ENCODE assay signal across 8 cellular contexts in genomic region chr20:60055740-60056139, GRCh38.
DNase-seq lines count a peak whose midpoint lies in the region; ATAC-seq and TF ChIP-seq lines count a peak whose summit lies in the region.

No MANE protein-coding gene starts in this region.

- no peaks in the 10 kb centered on the region for H3K9me3 Mint-ChIP-seq in activated naive CD4-positive, alpha-beta T cell treated with anti-CD3 and anti-CD28 coated beads, Interleukin-2, amount 10 ng/mL, durations not matched to agents 7 days and 5 days

- peaks cover 23% of the 10 kb centered on the region for H3K27me3 Mint-ChIP-seq in activated naive CD4-positive, alpha-beta T cell treated with anti-CD3 and anti-CD28 coated beads, Interleukin-2, amount 10 ng/mL, durations not matched to agents 7 days and 5 days

- DNase-seq in DND-41 (peak; percentile 91), NOMO-1 (lab: John Stamatoyannopoulos, UW; ENCODE audit: unreplicated experiment in 2 of 2) (peak; percentile 62 to 69), mucosa of descending colon (peak in 2 of 3 donors; percentile 20 to 65), COR-L47 (lab: John Stamatoyannopoulos, UW) (no peak)
- peak; percentile 79 for DNase-seq in activated naive CD4-positive, alpha-beta T cell treated with anti-CD3 and anti-CD28 coated beads, Interleukin-2, amount 10 ng/mL, durations not matched to agents 7 days and 5 days

- no peaks in the 10 kb centered on the region for H3K27me3 ChIP-seq in DND-41 (ENCODE audit: insufficient read depth, low read length, poor library complexity)

- CTCF ChIA-PET in activated naive CD4-positive, alpha-beta T cell treated with anti-CD3 and anti-CD28 coated beads, Interleukin-2, amount 10 ng/mL, durations not matched to agents 7 days and 5 days (lab: Charles Lee), result interaction anchor here (1.2 to 3.9 kb wide), 4 partner anchors 13 to 207 kb away, joined by 3 to 54 read pairs (median 4); no protein-coding TSS in a partner anchor

- intact Hi-C loops in mucosa of descending colon (cut with DNase I, micrococcal nuclease), result no loop called here

- H3K4me1 ChIP-seq in DND-41 (ENCODE audit: insufficient read depth, low read length), result peaks cover 64% of the 10 kb centered on the region
- no peaks in the 10 kb centered on the region for H3K4me1 ChIP-seq in mucosa of descending colon (ENCODE audit: low read depth)

- peak overlapping the region; percentile 79 for H3K9ac ChIP-seq in DND-41 (ENCODE audit: low read depth, low read length)

- H3K36me3 ChIP-seq in DND-41 (ENCODE audit: insufficient read depth, low read length) (peaks cover 24% of the 10 kb centered on the region), mucosa of descending colon (ENCODE audit: low read depth) (no peaks in the 10 kb centered on the region)

- ATAC-seq in DND-41 (ENCODE audit: insufficient read depth, low read depth) (peak; percentile 69), mucosa of descending colon (peak; percentile 51), GM19351 (IDR thresholded peaks at IDR 0.05; ENCODE audit: unreplicated experiment) (no peak), GM21526 (IDR thresholded peaks at IDR 0.05; ENCODE audit: low FRiP score, unreplicated experiment) (no peak), GM21723 (IDR thresholded peaks at IDR 0.05; ENCODE audit: unreplicated experiment) (no peak)

- H3K27ac Mint-ChIP-seq in activated naive CD4-positive, alpha-beta T cell treated with anti-CD3 and anti-CD28 coated beads, Interleukin-2, amount 10 ng/mL, durations not matched to agents 7 days and 5 days, result peak overlapping the region; percentile 79

- H3K4me3 Mint-ChIP-seq in activated naive CD4-positive, alpha-beta T cell treated with anti-CD3 and anti-CD28 coated beads, Interleukin-2, amount 10 ng/mL, durations not matched to agents 7 days and 5 days, result peak overlapping the region; percentile 76

- peak overlapping the region; percentile 85 for H3K4me2 ChIP-seq in DND-41 (ENCODE audit: insufficient read depth, low read length)

- TF ChIP-seq CTCF in DND-41 (IDR thresholded peaks at IDR 0.05; ENCODE audit: borderline replicate concordance, extremely low read depth, low read length, poor library complexity, severe bottlenecking) (no peak), mucosa of descending colon (IDR thresholded peaks at IDR 0.05) (no peak)

- H3K4me3 ChIP-seq in DND-41 (ENCODE audit: low read depth in 1 of 2, low read length in 2 of 2) (peak overlapping the region; percentile 71), mucosa of descending colon (no peak overlapping the region)

- H3K27ac ChIP-seq in DND-41 (ENCODE audit: low read length), result peak overlapping the region; percentile 96

- H3K4me1 Mint-ChIP-seq in activated naive CD4-positive, alpha-beta T cell treated with anti-CD3 and anti-CD28 coated beads, Interleukin-2, amount 10 ng/mL, durations not matched to agents 7 days and 5 days, result peaks cover 52% of the 10 kb centered on the region

- H3K36me3 Mint-ChIP-seq in activated naive CD4-positive, alpha-beta T cell treated with anti-CD3 and anti-CD28 coated beads, Interleukin-2, amount 10 ng/mL, durations not matched to agents 7 days and 5 days, result peaks cover 5% of the 10 kb centered on the region

- peaks cover 60% of the 10 kb centered on the region for H3K79me2 ChIP-seq in DND-41 (ENCODE audit: insufficient read depth, low read length)

- peak overlapping the region; percentile 75 for H2AFZ ChIP-seq in DND-41 (ENCODE audit: low read depth, low read length)

- no peaks in the 10 kb centered on the region for H3K9me3 ChIP-seq in DND-41 (ENCODE audit: insufficient read depth, low read length, severe bottlenecking)
- H3K9me3 ChIP-seq in mucosa of descending colon, result no peaks in the 10 kb centered on the region

- peaks cover 22% of the 10 kb centered on the region for H4K20me1 ChIP-seq in DND-41 (ENCODE audit: insufficient read depth, low read length)

Comparison
In these comparisons a context has a peak if more than half of its experiments do, and no peak if none do; other contexts are left out.
1. ATAC-seq: peak in DND-41 (single experiment) and mucosa of descending colon (single experiment); none in GM19351 (single experiment), GM21526 (single experiment) and GM21723 (single experiment).